Comparison of ENCODE assay signal across 9 cellular contexts in genomic region chr12:46455648-46456352, GRCh38.
DNase-seq lines count a peak whose midpoint lies in the region; ATAC-seq lines count a peak whose summit lies in the region.
"Had no signal": no experiment of that assay in that cellular context is flagged by ENCODE, and none has a peak within 500 bp of the region (broad histone marks: within the 10 kb centered on the region; RNA-seq: fewer than 3 reads in every experiment).

No MANE protein-coding gene starts in this region.

- peak; percentile 14 for DNase-seq in activated CD4-positive, alpha-beta T cell treated with anti-CD3 and anti-CD28 coated beads for 36 hours
- DNase-seq in activated CD4-positive, alpha-beta T cell treated with anti-CD3 and anti-CD28 coated beads, Interleukin-2, amount 50 U/mL, for 4 hours, result no peak
- no peak for DNase-seq in SK-N-MC (ENCODE audit: low read depth, low spot score)
- DNase-seq in stimulated activated naive B cell treated with anti-CD40 and anti-IgM and Interleukin-4, amounts not matched to agents 10 μg/mL and 1 μg/mL and 100 μg/mL, for 72 hours, result no peak
- no peak for DNase-seq in GF-D8 (lab: John Stamatoyannopoulos, UW)
- no peak for DNase-seq in RPMI8226
- DNase-seq: NCI-H187 treated with DMSO at 0.1 percent for 48 hours had no signal

- peak overlapping the region; percentile 67; the same call in 1 of the 2 replicates for H3K27ac ChIP-seq in SK-N-MC

- no peaks in the 10 kb centered on the region for H3K9me3 Mint-ChIP-seq in activated CD4-positive, alpha-beta T cell treated with anti-CD3 and anti-CD28 coated beads for 36 hours (ENCODE audit: low read depth)
- H3K9me3 Mint-ChIP-seq in stimulated activated naive B cell treated with anti-CD40 and anti-IgM and Interleukin-4, amounts not matched to agents 10 μg/mL and 1 μg/mL and 100 μg/mL, for 72 hours, result no peaks in the 10 kb centered on the region

- no peak overlapping the region for H3K9ac ChIP-seq in SK-N-MC (ENCODE audit: insufficient read length)

- H3K27ac Mint-ChIP-seq in activated CD4-positive, alpha-beta T cell treated with anti-CD3 and anti-CD28 coated beads for 36 hours, result peak overlapping the region; percentile 55
- peak overlapping the region; percentile 31 for H3K27ac Mint-ChIP-seq in stimulated activated naive B cell treated with anti-CD40 and anti-IgM and Interleukin-4, amounts not matched to agents 10 μg/mL and 1 μg/mL and 100 μg/mL, for 72 hours

- intact Hi-C loops in activated CD4-positive, alpha-beta T cell treated with anti-CD3 and anti-CD28 coated beads for 36 hours (cut with DNase I, micrococcal nuclease), result loop anchor here (5.0 kb wide), 4 partner anchors 83 to 238 kb away; partner anchors contain the start of genes SLC38A1 (in 1 of the 2) and SLC38A2 (in 1 of the 2)

- POLR2A ChIA-PET in activated CD4-positive, alpha-beta T cell treated with anti-CD3 and anti-CD28 coated beads for 36 hours (lab: Charles Lee), result no interaction called here

- H3K36me3 ChIP-seq in SK-N-MC (ENCODE audit: insufficient read depth, low read length), result no peaks in the 10 kb centered on the region

- H3K27me3 Mint-ChIP-seq in activated CD4-positive, alpha-beta T cell treated with anti-CD3 and anti-CD28 coated beads for 36 hours, result no peaks in the 10 kb centered on the region
- H3K27me3 Mint-ChIP-seq in stimulated activated naive B cell treated with anti-CD40 and anti-IgM and Interleukin-4, amounts not matched to agents 10 μg/mL and 1 μg/mL and 100 μg/mL, for 72 hours, result no peaks in the 10 kb centered on the region

- peak; percentile 36 for ATAC-seq in activated CD4-positive, alpha-beta T cell treated with anti-CD3 and anti-CD28 coated beads for 36 hours
- peak; percentile 93 for ATAC-seq in esophagus mucosa
- no peak for ATAC-seq in stimulated activated naive B cell treated with anti-CD40 and anti-IgM and Interleukin-4, amounts not matched to agents 10 μg/mL and 1 μg/mL and 100 μg/mL, for 72 hours (replicated peaks)
- ATAC-seq in HG03469 (IDR thresholded peaks at IDR 0.05; ENCODE audit: unreplicated experiment), result no peak

- H3K9me3 ChIP-seq in SK-N-MC (ENCODE audit: low read depth, low read length), result no peaks in the 10 kb centered on the region

- no peak overlapping the region; the same call in 1 of the 2 replicates for H3K4me3 ChIP-seq in SK-N-MC

- H3K36me3 Mint-ChIP-seq in activated CD4-positive, alpha-beta T cell treated with anti-CD3 and anti-CD28 coated beads for 36 hours (ENCODE audit: low read depth), result no peaks in the 10 kb centered on the region
- no peaks in the 10 kb centered on the region for H3K36me3 Mint-ChIP-seq in stimulated activated naive B cell treated with anti-CD40 and anti-IgM and Interleukin-4, amounts not matched to agents 10 μg/mL and 1 μg/mL and 100 μg/mL, for 72 hours

- H3K4me1 Mint-ChIP-seq in activated CD4-positive, alpha-beta T cell treated with anti-CD3 and anti-CD28 coated beads for 36 hours, result peaks cover 65% of the 10 kb centered on the region
- H3K4me1 Mint-ChIP-seq in stimulated activated naive B cell treated with anti-CD40 and anti-IgM and Interleukin-4, amounts not matched to agents 10 μg/mL and 1 μg/mL and 100 μg/mL, for 72 hours, result peaks cover 46 to 65% of the 10 kb centered on the region in 2 donors

- CTCF ChIA-PET in activated CD4-positive, alpha-beta T cell treated with anti-CD3 and anti-CD28 coated beads for 36 hours (lab: Charles Lee), result interaction anchor here (0.6 to 1.1 kb wide), 12 partner anchors 10 to 252 kb away, joined by 3 to 4 read pairs (median 3); no protein-coding TSS in a partner anchor

- H3K4me3 Mint-ChIP-seq in activated CD4-positive, alpha-beta T cell treated with anti-CD3 and anti-CD28 coated beads for 36 hours, result no peak overlapping the region
- peak overlapping the region; percentile 22 to 36 for H3K4me3 Mint-ChIP-seq in stimulated activated naive B cell treated with anti-CD40 and anti-IgM and Interleukin-4, amounts not matched to agents 10 μg/mL and 1 μg/mL and 100 μg/mL, for 72 hours

Comparison
In these comparisons a context has a peak if more than half of its experiments do, and no peak if none do; other contexts are left out.
1. ATAC-seq: peak in activated CD4-positive, alpha-beta T cell treated with anti-CD3 and anti-CD28 coated beads for 36 hours (single experiment) and esophagus mucosa (single experiment); none in stimulated activated naive B cell treated with anti-CD40 and anti-IgM and Interleukin-4, amounts not matched to agents 10 μg/mL and 1 μg/mL and 100 μg/mL, for 72 hours (0 of 2) and HG03469 (single experiment).